ENCODE assay signal across 8 cellular contexts in genomic region chr1:235127774-235128452, GRCh38. TPM values are rescaled to one million over a fixed set of nuclear protein-coding genes. Genes with fewer than 3 reads are reported as not detected.
DNase-seq lines count a peak whose midpoint lies in the region; ATAC-seq, FAIRE-seq and TF ChIP-seq lines count a peak whose summit lies in the region.

No MANE protein-coding gene starts in this region.

- peaks cover 6% of the 10 kb centered on the region; the same call in 1 of the 2 replicates for H3K23me2 ChIP-seq in H1 (ENCODE audit: low read depth, low read length)

- H3K79me1 ChIP-seq in H1 (ENCODE audit: low read depth, low read length), result no peaks in the 10 kb centered on the region

- no peaks in the 10 kb centered on the region for H3K27me3 ChIP-seq in H1 (replicated peaks in 1 of 4; ENCODE audit: control insufficient read depth in 3 of 4, extremely low read depth in 1 of 4, insufficient read depth in 3 of 4, low read length in 3 of 4)

- H3K18ac ChIP-seq in H1 (ENCODE audit: extremely low read depth, low read length), result peak overlapping the region; percentile 97

- H3K36me3 ChIP-seq in SK-N-MC (ENCODE audit: insufficient read depth, low read length) (peaks cover 53% of the 10 kb centered on the region), H1 (ENCODE audit: control insufficient read depth in 2 of 4, insufficient read depth in 4 of 4, low read length in 3 of 4) (peaks cover 2 to 32% (median 7%) of the 10 kb centered on the region in 4 experiments; a peak in 6 of 8 replicates)

- no peak overlapping the region for H2BK15ac ChIP-seq in H1 (ENCODE audit: low read length)

- peak overlapping the region; percentile 57 for H4K5ac ChIP-seq in H1 (ENCODE audit: insufficient read length, low read depth, low read length)

- no peak overlapping the region for H2BK20ac ChIP-seq in H1 (ENCODE audit: low read length)

- ATAC-seq in naive B cell (ENCODE audit: low read depth in 2 of 2) (peak; percentile 5 to 10), HG03565 (IDR thresholded peaks at IDR 0.05; ENCODE audit: unreplicated experiment) (no peak), HG02588 (IDR thresholded peaks at IDR 0.05; ENCODE audit: unreplicated experiment) (no peak)

- peaks cover 23 to 59% (median 48%) of the 10 kb centered on the region in 3 donors for H3K4me1 Mint-ChIP-seq in naive B cell

- H3K14ac ChIP-seq in H1 (ENCODE audit: insufficient read length), result no peak overlapping the region

- peak overlapping the region; percentile 88; the same call in 1 of the 2 replicates for H2AK5ac ChIP-seq in H1 (ENCODE audit: low read depth, low read length)

- no peak for DNase-seq in GM12864 (ENCODE audit: low read depth)
- DNase-seq in SK-N-MC (ENCODE audit: low read depth, low spot score), result no peak
- DNase-seq in H1 (ENCODE audit: low read depth in 1 of 2, low spot score in 2 of 2), result peak in 1 of 2 experiments; percentile 42
- DNase-seq in naive B cell, result peak; percentile 31
- no peak for DNase-seq in activated gamma-delta T cell treated with Interleukin-2 at 50 U/mL for 16 hours
- no peak for DNase-seq in EL

- no peak overlapping the region for H3K23ac ChIP-seq in H1 (ENCODE audit: insufficient read length)

- no peak for TF ChIP-seq EP300 in H1 (IDR thresholded peaks at IDR 0.05; ENCODE audit: borderline replicate concordance in 1 of 2, low read depth in 2 of 2, low read length in 2 of 2)

- no peak for FAIRE-seq in H1 (lab: Jason Lieb, UNC)

- no peak for TF ChIP-seq RAD21 in H1 (IDR thresholded peaks at IDR 0.05 in 1 of 2, conservative IDR thresholded peaks at IDR 0.05 in 1 of 2; ENCODE audit: low read depth in 2 of 2, low read length in 2 of 2)

- H2BK120ac ChIP-seq in H1 (replicated peaks; ENCODE audit: low read depth, low read length), result peak overlapping the region; percentile 72

- H3K4me3 ChIP-seq in GM12864 (ENCODE audit: low read depth, low read length) (peak overlapping the region; percentile 83), SK-N-MC (peak overlapping the region; percentile 100), H1 (ENCODE audit: extremely low read depth in 1 of 4, insufficient read depth in 2 of 4, low read depth in 3 of 4, low read length in 4 of 4) (peak overlapping the region; percentile 81 to 96 (median 90))

- H3K9me3 ChIP-seq in SK-N-MC (ENCODE audit: low read depth, low read length) (no peaks in the 10 kb centered on the region), H1 (ENCODE audit: insufficient read depth in 2 of 2, low read depth in 1 of 2, low read length in 1 of 2) (no peaks in the 10 kb centered on the region)

- peak overlapping the region; percentile 19 for H3K4ac ChIP-seq in H1 (replicated peaks; ENCODE audit: insufficient read length, low read depth, low read length)

- peak overlapping the region; percentile 98; the same call in 1 of the 2 replicates for H4K8ac ChIP-seq in H1 (ENCODE audit: extremely low read depth, insufficient read depth, low read length)

- H3K9me3 Mint-ChIP-seq in naive B cell, result no peaks in the 10 kb centered on the region

- peaks cover 46 to 57% of the 10 kb centered on the region in 2 experiments for H3K79me2 ChIP-seq in H1 (ENCODE audit: control insufficient read depth in 1 of 2, insufficient read depth in 2 of 2, low read length in 2 of 2)

- H3K9ac ChIP-seq in SK-N-MC (ENCODE audit: insufficient read length), result peak overlapping the region; percentile 99
- peak overlapping the region; percentile 90 to 99 (median 97) for H3K9ac ChIP-seq in H1 (replicated peaks in 1 of 4; ENCODE audit: extremely low read depth in 1 of 4, low read depth in 3 of 4, low read length in 3 of 4)

- 0 out of 2 replicates have a peak overlapping the region, but pooled peaks have one; percentile 77 for H2BK12ac ChIP-seq in H1 (ENCODE audit: low read depth, low read length)

- TF ChIP-seq CTCF in GM12864 (IDR thresholded peaks at IDR 0.05; ENCODE audit: low read depth, low read length, missing control alignments), result no peak
- TF ChIP-seq CTCF in H1 (IDR thresholded peaks at IDR 0.05; ENCODE audit: control extremely low read depth in 1 of 3, insufficient read depth in 1 of 3, low read depth in 1 of 3, low read length in 3 of 3), result no peak

- H3K56ac ChIP-seq in H1 (replicated peaks; ENCODE audit: insufficient read length, low read depth, low read length), result peak overlapping the region; percentile 92

- H3K4me3 Mint-ChIP-seq in naive B cell, result peak overlapping the region; percentile 95 to 99 (median 98)

- peak overlapping the region; percentile 95 to 99 (median 98) for H3K27ac Mint-ChIP-seq in naive B cell

- POLR2A ChIA-PET in H1 (lab: Charles Lee; ENCODE audit: partially characterized antibody), result interaction anchor here (0.6 to 7.1 kb wide), 13 partner anchors 10 to 578 kb away, joined by 3 to 83 read pairs (median 6); partner anchors contain the start of genes B3GALNT2 and RBM34

- peak overlapping the region; percentile 54 for H4K91ac ChIP-seq in H1 (replicated peaks; ENCODE audit: insufficient read length, low read length)

- TF ChIP-seq POLR2A in H1 (IDR thresholded peaks at IDR 0.05; ENCODE audit: control extremely low read depth in 1 of 2, low read depth in 2 of 2, low read length in 2 of 2), result no peak

- CTCF ChIA-PET in H1 (lab: Charles Lee; ENCODE audit: partially characterized antibody), result interaction anchor here (2.0 kb wide), 1 partner anchor 11 kb away, joined by 8 read pairs; no protein-coding TSS in a partner anchor

- peaks cover 0 to 6% (median 3%) of the 10 kb centered on the region in 4 experiments; a peak in 5 of 7 replicates for H3K4me1 ChIP-seq in H1 (replicated peaks in 1 of 4; ENCODE audit: control insufficient read depth in 3 of 4, insufficient read depth in 4 of 4, low read length in 3 of 4)

- H2BK5ac ChIP-seq in H1 (ENCODE audit: low read depth, low read length), result peak overlapping the region; percentile 99

- H2AFZ ChIP-seq in H1 (ENCODE audit: low read length), result no peak overlapping the region

- peaks cover 15 to 24% of the 10 kb centered on the region in 2 experiments for H4K20me1 ChIP-seq in H1 (replicated peaks in 1 of 2; ENCODE audit: control insufficient read depth in 1 of 2, insufficient read depth in 2 of 2, low read length in 2 of 2)

- H3K27ac ChIP-seq in SK-N-MC, result peak overlapping the region; percentile 84
- peak overlapping the region; percentile 96 for H3K27ac ChIP-seq in H1 (ENCODE audit: low read depth, low read length)

- H3K4me2 ChIP-seq in H1 (ENCODE audit: insufficient read depth in 1 of 2, low read depth in 2 of 2, low read length in 2 of 2), result peak overlapping the region; percentile 77

- H3K36me3 Mint-ChIP-seq in naive B cell, result peaks cover 0 to 4% of the 10 kb centered on the region in 2 donors

- 5% methylated on average over 33 of the region's 33 CpGs; no CpG with 5 or more reads in 1 of the 2 experiments for WGBS in H1 (ENCODE audit: extremely low coverage in 1 of 2, insufficient coverage in 1 of 2, insufficient read length in 1 of 2, insufficient replicate concordance in 2 of 2, low coverage in 1 of 2, low lambda C conversion rate in 2 of 2, missing lambda C conversion rate in 1 of 2), 2 experiments

- no peaks in the 10 kb centered on the region for H3K27me3 Mint-ChIP-seq in naive B cell

TF ChIP-seq in H1, 55 proteins besides CTCF, POLR2A, EP300 and RAD21:
- peak; percentile 18; the same call in 1 of the 2 replicates for TF ChIP-seq CHD1 (IDR thresholded peaks at IDR 0.05; ENCODE audit: low read depth, low read length)
- TF ChIP-seq JUND (IDR thresholded peaks at IDR 0.05; ENCODE audit: low read length), result no peak
- TF ChIP-seq POU5F1 (IDR thresholded peaks at IDR 0.05; ENCODE audit: low read depth, low read length), result no peak

RNA-seq across cellular contexts. Expression of gene TOMM20, which starts 0.7 kb away (rescaled TPM):
- total RNA-seq in H1 (2021; fragmentation: NEBNext Ultra II Directional; extraction: Animal tissue kit (Norgen Biotek cat#: 25700)), result 151 and 168 TPM in 2 replicates
- polyA plus RNA-seq in H1 (2011; rRNA removed) (47.7 and 71.4 TPM in 2 replicates), naive B cell (ENCODE audit: low read depth in 6 of 6) (10 to 100 TPM; 41.0 to 47.9 (median 45.5) TPM)
- 86.5 TPM for polyA plus RNA-seq in H1 (2011; cell fraction: cytosol; rRNA removed)
- polyA plus RNA-seq in H1 (2011; cell fraction: nucleus; rRNA removed), result 36.5 TPM
- polyA plus RNA-seq in H1 (2012, experiment 1 of 2), result 133 to 185 TPM (median 146 TPM) in 4 replicates
- 19.4 TPM for polyA plus RNA-seq in H1 (2012, experiment 2 of 2)
- 134 TPM for polyA plus RNA-seq in H1 (2013, experiment 1 of 2)
- 156 TPM for polyA plus RNA-seq in H1 (2013, experiment 2 of 2)
- polyA minus RNA-seq in H1 (2011; rRNA and poly(A)+ RNA removed), result 74.6 and 94.4 TPM in 2 replicates
- 67.5 TPM for polyA minus RNA-seq in H1 (2011; cell fraction: cytosol; rRNA and poly(A)+ RNA removed)
- polyA minus RNA-seq in H1 (2011; cell fraction: nucleus; rRNA and poly(A)+ RNA removed), result 68.5 TPM

RNA-seq across cellular contexts. Expression of gene RBM34, which starts 33.1 kb away (rescaled TPM):
- 108 and 115 TPM in 2 replicates for total RNA-seq in H1 (2021; fragmentation: NEBNext Ultra II Directional; extraction: Animal tissue kit (Norgen Biotek cat#: 25700))
- polyA plus RNA-seq in H1 (2011; rRNA removed) (18.8 and 28.7 TPM in 2 replicates), naive B cell (ENCODE audit: low read depth in 6 of 6) (10 to 100 TPM; 35.0 to 73.8 (median 69.7) TPM)
- 40.1 TPM for polyA plus RNA-seq in H1 (2011; cell fraction: cytosol; rRNA removed)
- polyA plus RNA-seq in H1 (2011; cell fraction: nucleus; rRNA removed), result 32.7 TPM
- polyA plus RNA-seq in H1 (2012, experiment 1 of 2), result 81.3 to 91.7 TPM (median 87.4 TPM) in 4 replicates
- polyA plus RNA-seq in H1 (2012, experiment 2 of 2), result 9.3 TPM
- polyA plus RNA-seq in H1 (2013, experiment 1 of 2), result 116 TPM
- 113 TPM for polyA plus RNA-seq in H1 (2013, experiment 2 of 2)
- 18.1 and 20.1 TPM in 2 replicates for polyA minus RNA-seq in H1 (2011; rRNA and poly(A)+ RNA removed)
- polyA minus RNA-seq in H1 (2011; cell fraction: cytosol; rRNA and poly(A)+ RNA removed), result 14.1 TPM
- polyA minus RNA-seq in H1 (2011; cell fraction: nucleus; rRNA and poly(A)+ RNA removed), result 32.1 TPM

Comparison
In these comparisons a context has a peak if more than half of its experiments do, and no peak if none do; other contexts are left out.
1. ATAC-seq: peak in naive B cell (2 of 2); none in HG03565 (single experiment) and HG02588 (single experiment).
2. Peak in every context shown above with its lines, with median percentiles within 50 percentile points of each other: H3K4me3 ChIP-seq.